ENCODE assay signal across 25 cellular contexts in the genomic region with DNA sequence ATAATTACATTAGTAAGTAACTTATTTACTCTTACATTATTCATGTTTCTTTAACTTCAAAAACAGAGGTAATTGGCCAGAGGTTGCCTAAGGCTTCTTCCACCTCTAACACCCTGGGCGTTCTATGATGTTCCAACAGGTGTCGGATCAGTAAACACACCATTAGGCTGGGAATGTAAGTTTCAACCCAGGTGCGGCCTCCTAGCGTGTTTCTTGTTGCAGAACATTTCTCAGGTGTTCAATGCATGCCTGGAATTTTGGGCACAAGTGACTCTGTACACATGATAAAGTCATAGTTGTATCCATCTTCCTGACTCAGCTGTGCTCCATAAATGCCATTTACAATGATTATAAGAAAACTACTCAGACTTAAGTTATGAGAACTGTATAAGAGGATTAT. TPM values are rescaled to one million over a fixed set of nuclear protein-coding genes. Genes with fewer than 3 reads are reported as not detected.
DNase-seq lines count a peak whose midpoint lies in the region; ATAC-seq and TF ChIP-seq lines count a peak whose summit lies in the region.
"Had no signal": no experiment of that assay in that cellular context is flagged by ENCODE, and none has a peak within 500 bp of the region (broad histone marks: within the 10 kb centered on the region; RNA-seq: fewer than 3 reads in every experiment).

No MANE protein-coding gene starts in this region.

- H3K36me3 Mint-ChIP-seq in HFFc6 (ENCODE audit: low read depth), result peaks cover 24% of the 10 kb centered on the region
- H3K36me3 Mint-ChIP-seq: CD14-positive monocyte; CD8-positive, alpha-beta memory T cell had no signal

- H4K20me1 ChIP-seq in Karpas-422 (ENCODE audit: insufficient read depth, low read depth, low read length), result no peaks in the 10 kb centered on the region
- H4K20me1 ChIP-seq: BLaER1 treated with 17β-estradiol and CSF1 and Interleukin-3, amounts not matched to agents 10 nM and 100 nM had no signal

- H3K79me2 ChIP-seq in Karpas-422 (ENCODE audit: low read length) (no peaks in the 10 kb centered on the region), mesendoderm (ENCODE audit: control insufficient read depth, insufficient read depth, low read length) (no peaks in the 10 kb centered on the region)

- H3K4me1 ChIP-seq in Karpas-422 (ENCODE audit: low read length), result no peaks in the 10 kb centered on the region
- H3K4me1 ChIP-seq in mesendoderm (ENCODE audit: control insufficient read depth, low read depth, low read length), result peaks cover 1% of the 10 kb centered on the region
- H3K4me1 ChIP-seq: BE2C; BLaER1 treated with 17β-estradiol and CSF1 and Interleukin-3, amounts not matched to agents 10 nM and 100 nM had no signal

- H3K9ac ChIP-seq in Karpas-422 (ENCODE audit: low read length) (no peak overlapping the region), mesendoderm (ENCODE audit: low read length) (no peak overlapping the region)
- H3K9ac ChIP-seq: BLaER1 treated with 17β-estradiol and CSF1 and Interleukin-3, amounts not matched to agents 10 nM and 100 nM had no signal

- H3K27ac ChIP-seq in Karpas-422 (ENCODE audit: low read length), result no peak overlapping the region
- H3K27ac ChIP-seq in mesendoderm (ENCODE audit: low read depth, low read length), result no peak overlapping the region
- H3K27ac ChIP-seq: A549; BLaER1 treated with 17β-estradiol and CSF1 and Interleukin-3, amounts not matched to agents 10 nM and 100 nM had no signal

- ATAC-seq in HG03342 (IDR thresholded peaks at IDR 0.05; ENCODE audit: unreplicated experiment) (no peak), GM19463 (IDR thresholded peaks at IDR 0.05; ENCODE audit: unreplicated experiment) (no peak), HG03139 (IDR thresholded peaks at IDR 0.05; ENCODE audit: unreplicated experiment) (no peak)

- H3K36me3 ChIP-seq in Karpas-422 (ENCODE audit: insufficient read depth, low read length) (no peaks in the 10 kb centered on the region), mesendoderm (ENCODE audit: control insufficient read depth, insufficient read depth, low read length) (no peaks in the 10 kb centered on the region)
- H3K36me3 ChIP-seq: BE2C; BLaER1 treated with 17β-estradiol and CSF1 and Interleukin-3, amounts not matched to agents 10 nM and 100 nM; HAP-1 had no signal

- H3K27me3 Mint-ChIP-seq in HFFc6 (ENCODE audit: insufficient read depth), result peaks cover 1% of the 10 kb centered on the region; the same call in 1 of the 2 replicates

- H3K9me3 Mint-ChIP-seq in HFFc6, result peaks cover 6% of the 10 kb centered on the region; the same call in 1 of the 2 replicates

- DNase-seq in HFFc6 (no peak), Karpas-422 (peak; percentile 27), mesendoderm (no peak), renal cortical epithelial cell (ENCODE audit: low read depth) (peak; percentile 54), UCSD-AML1 (lab: John Stamatoyannopoulos, UW; ENCODE audit: unreplicated experiment) (no peak)
- DNase-seq: 8988T; ACHN; AML-193; BE2C; Calu3; CD4-positive, alpha-beta T cell; CD8-positive, alpha-beta memory T cell; DMS53; DMS79 treated with DMSO at 0.1 percent for 48 hours; GF-D8 had no signal

- H2BK120ac ChIP-seq in mesendoderm (ENCODE audit: low read depth, low read length), result no peak overlapping the region

- H3K23ac ChIP-seq in mesendoderm (ENCODE audit: low read length), result no peak overlapping the region

- H3K18ac ChIP-seq in mesendoderm (ENCODE audit: low read length), result peak overlapping the region; percentile 51

- no peak overlapping the region for H2BK5ac ChIP-seq in mesendoderm (ENCODE audit: low read length)

- H3K4me3 ChIP-seq in Karpas-422 (ENCODE audit: low read length) (no peak overlapping the region), mesendoderm (ENCODE audit: low read length) (no peak overlapping the region)
- H3K4me3 ChIP-seq: A549; BLaER1 treated with 17β-estradiol and CSF1 and Interleukin-3, amounts not matched to agents 10 nM and 100 nM; GM23338; HAP-1 had no signal

- H3K27me3 ChIP-seq in Karpas-422 (ENCODE audit: low read length), result no peaks in the 10 kb centered on the region
- H3K27me3 ChIP-seq in mesendoderm (ENCODE audit: insufficient read depth, low read length, poor library complexity), result no peaks in the 10 kb centered on the region
- H3K27me3 ChIP-seq: BE2C; BLaER1 treated with 17β-estradiol and CSF1 and Interleukin-3, amounts not matched to agents 10 nM and 100 nM had no signal

- H3K79me1 ChIP-seq in mesendoderm (ENCODE audit: low read length), result no peaks in the 10 kb centered on the region

- WGBS in mesendoderm (ENCODE audit: extremely low coverage, insufficient coverage, low lambda C conversion rate), result no CpG with 5 or more reads among the region's 4 CpGs

- H3K4me2 ChIP-seq in Karpas-422 (ENCODE audit: low read depth, low read length, poor library complexity, severe bottlenecking), result no peak overlapping the region
- no peak overlapping the region for H3K4me2 ChIP-seq in mesendoderm (ENCODE audit: low read length)
- H3K4me2 ChIP-seq: A549; BLaER1 treated with 17β-estradiol and CSF1 and Interleukin-3, amounts not matched to agents 10 nM and 100 nM; GM23338 had no signal

- no peak overlapping the region for H3K56ac ChIP-seq in mesendoderm (ENCODE audit: low read length)

- H4K5ac ChIP-seq in mesendoderm (ENCODE audit: low read length), result no peak overlapping the region

- H3K4ac ChIP-seq in mesendoderm (ENCODE audit: low read depth, low read length), result no peak overlapping the region

- H4K8ac ChIP-seq in mesendoderm (ENCODE audit: low read depth, low read length), result no peak overlapping the region

- no peak for TF ChIP-seq CTCF in HFFc6 (IDR thresholded peaks at IDR 0.05)

- peak overlapping the region; percentile 68; the same call in 1 of the 2 replicates for H3K27ac Mint-ChIP-seq in HFFc6
- H3K27ac Mint-ChIP-seq: CD14-positive monocyte; CD4-positive, alpha-beta T cell; CD8-positive, alpha-beta memory T cell; GM23338 had no signal

- peaks cover 80% of the 10 kb centered on the region for H3K4me1 Mint-ChIP-seq in HFFc6 (ENCODE audit: low read depth)
- H3K4me1 Mint-ChIP-seq: CD14-positive monocyte; CD8-positive, alpha-beta memory T cell had no signal

- no peak overlapping the region for H2BK15ac ChIP-seq in mesendoderm (replicated peaks; ENCODE audit: low read depth)

- H2AK5ac ChIP-seq in mesendoderm (ENCODE audit: low read length), result no peak overlapping the region

- no peaks in the 10 kb centered on the region for H3K9me2 ChIP-seq in Karpas-422 (replicated peaks; ENCODE audit: insufficient read depth, low read length)

- no peak overlapping the region for H3K4me3 Mint-ChIP-seq in HFFc6
- H3K4me3 Mint-ChIP-seq: CD14-positive monocyte; CD4-positive, alpha-beta T cell; CD8-positive, alpha-beta memory T cell; GM23338 had no signal

- H3K9me3 ChIP-seq in Karpas-422 (ENCODE audit: low read length), result no peaks in the 10 kb centered on the region
- H3K9me3 ChIP-seq: A549, BE2C, HAP-1 had no signal

- no peak overlapping the region for H2AFZ ChIP-seq in Karpas-422 (ENCODE audit: low read length)
- H2AFZ ChIP-seq: GM23338 had no signal

RNA-seq across cellular contexts. Expression of gene KRTAP2-2, which starts 1.0 kb away (rescaled TPM):
- under 1 TPM in 4 of 6 experiments, not detected in 2; 0.46 to 0.96 (median 0.53) TPM for total RNA-seq in HFFc6 (2021; fragmentation: NEBNext Ultra II Directional; extraction: Animal tissue kit (Norgen Biotek cat#: 25700))
- total RNA-seq in Karpas-422 (2014; rRNA removed; shearing (Covaris generic); ENCODE audit: low replicate concordance), result not detected in 2 replicates
- polyA plus RNA-seq in mesendoderm (2013, experiment 1 of 2), result not detected
- polyA plus RNA-seq in mesendoderm (2013, experiment 2 of 2), result not detected
- total RNA-seq in renal cortical epithelial cell, result 0.15 TPM in 1 of 2 replicates, not detected in the other
- total RNA-seq: Calu3; CD4-positive, alpha-beta T cell; CD8-positive, alpha-beta memory T cell; Daoy; G401; GM23338 had no signal
- polyA plus RNA-seq: A549; CD14-positive monocyte; CD8-positive, alpha-beta memory T cell; GM23338 had no signal

RNA-seq across cellular contexts. Expression of gene KRTAP2-3, which starts 5.9 kb away (rescaled TPM):
- 100 to 1,000 TPM in 1 of 6 experiments, 10 to 100 TPM in 5; 30.3 to 105 (median 44.4) TPM for total RNA-seq in HFFc6 (2021; fragmentation: NEBNext Ultra II Directional; extraction: Animal tissue kit (Norgen Biotek cat#: 25700))
- not detected in 2 replicates for total RNA-seq in Karpas-422 (2014; rRNA removed; shearing (Covaris generic); ENCODE audit: low replicate concordance)
- 0.08 TPM for polyA plus RNA-seq in mesendoderm (2013, experiment 1 of 2)
- 0.20 TPM for polyA plus RNA-seq in mesendoderm (2013, experiment 2 of 2)
- total RNA-seq in renal cortical epithelial cell, result 0.55 and 5.9 TPM in 2 replicates
- total RNA-seq: CD4-positive, alpha-beta T cell; CD8-positive, alpha-beta memory T cell; Daoy; G401; GM23338 had no signal
- polyA plus RNA-seq: A549; CD14-positive monocyte; CD8-positive, alpha-beta memory T cell; GM23338 had no signal

RNA-seq across cellular contexts. Expression of gene KRTAP2-1, which starts 6.9 kb away (rescaled TPM):
- total RNA-seq in HFFc6 (2021; fragmentation: NEBNext Ultra II Directional; extraction: Animal tissue kit (Norgen Biotek cat#: 25700)), result under 1 TPM in 1 of 6 experiments, not detected in 5; 0.38 TPM
- total RNA-seq in Karpas-422 (2014; rRNA removed; shearing (Covaris generic); ENCODE audit: low replicate concordance), result not detected in 2 replicates
- not detected for polyA plus RNA-seq in mesendoderm (2013, experiment 1 of 2)
- 0.07 TPM for polyA plus RNA-seq in mesendoderm (2013, experiment 2 of 2)
- total RNA-seq in renal cortical epithelial cell, result not detected in 2 replicates
- total RNA-seq: Calu3; CD4-positive, alpha-beta T cell; CD8-positive, alpha-beta memory T cell; Daoy; G401; GM23338 had no signal
- polyA plus RNA-seq: A549; CD14-positive monocyte; CD8-positive, alpha-beta memory T cell; GM23338 had no signal

RNA-seq across cellular contexts. Expression of gene KRTAP2-4, which starts 11.7 kb away (rescaled TPM):
- not detected for total RNA-seq in HFFc6 (2021; fragmentation: NEBNext Ultra II Directional; extraction: Animal tissue kit (Norgen Biotek cat#: 25700))
- total RNA-seq in Karpas-422 (2014; rRNA removed; shearing (Covaris generic); ENCODE audit: low replicate concordance), result not detected in 2 replicates
- not detected for polyA plus RNA-seq in mesendoderm (2013, experiment 1 of 2)
- polyA plus RNA-seq in mesendoderm (2013, experiment 2 of 2), result not detected
- total RNA-seq in renal cortical epithelial cell, result not detected in 2 replicates
- total RNA-seq: Calu3; CD4-positive, alpha-beta T cell; CD8-positive, alpha-beta memory T cell; Daoy; G401; GM23338 had no signal
- polyA plus RNA-seq: A549; CD14-positive monocyte; CD8-positive, alpha-beta memory T cell; GM23338 had no signal

RNA-seq across cellular contexts. Expression of gene KRTAP1-1, which starts 12.8 kb away (rescaled TPM):
- total RNA-seq in HFFc6 (2021; fragmentation: NEBNext Ultra II Directional; extraction: Animal tissue kit (Norgen Biotek cat#: 25700)), result 1 to 10 TPM in 1 of 6 experiments, under 1 TPM in 5; 0.21 to 1.1 (median 0.50) TPM
- not detected in 2 replicates for total RNA-seq in Karpas-422 (2014; rRNA removed; shearing (Covaris generic); ENCODE audit: low replicate concordance)
- not detected for polyA plus RNA-seq in mesendoderm (2013, experiment 1 of 2)
- polyA plus RNA-seq in mesendoderm (2013, experiment 2 of 2), result not detected
- 0.25 and 0.35 TPM in 2 replicates for total RNA-seq in renal cortical epithelial cell
- total RNA-seq: CD4-positive, alpha-beta T cell; CD8-positive, alpha-beta memory T cell; Daoy; G401; GM23338 had no signal
- polyA plus RNA-seq: A549; CD14-positive monocyte; CD8-positive, alpha-beta memory T cell; GM23338 had no signal

Comparison
In these comparisons a context has a peak if more than half of its experiments do, and no peak if none do; other contexts are left out.
1. DNase-seq: peak in Karpas-422 (single experiment) and renal cortical epithelial cell (single experiment); none in HFFc6 (single experiment), mesendoderm (single experiment) and UCSD-AML1 (single experiment).